In genomic region chr7:75762350-75762917, GRCh38 we compare ENCODE assay signal across 8 cellular contexts. TPM values are rescaled to one million over a fixed set of nuclear protein-coding genes. Genes with fewer than 3 reads are reported as not detected.
DNase-seq lines count a peak whose midpoint lies in the region; ATAC-seq and TF ChIP-seq lines count a peak whose summit lies in the region.

No MANE protein-coding gene starts in this region.

- in situ Hi-C loops in GM23248 (cut with MboI), result loop anchor here (25.0 kb wide), 1 partner anchor 200 kb away; no protein-coding TSS in a partner anchor
- in situ Hi-C loops in gastrocnemius medialis (cut with MboI; ENCODE audit: low sequenced_read_pairs in 4 of 4), result loop anchor here in 1 of 4 donors (25.0 kb wide), 1 partner anchor 700 kb away; the partner anchor contains the start of gene RCC1L

- no peak overlapping the region for H3K4me3 ChIP-seq in CD8-positive, alpha-beta T cell (ENCODE audit: low read depth, low read length)
- H3K4me3 ChIP-seq in GM23248 (no peak overlapping the region), adipocyte (ENCODE audit: low read length) (no peak overlapping the region), gastrocnemius medialis (no peak overlapping the region)

- H3K9me3 Mint-ChIP-seq in CD8-positive, alpha-beta T cell, result no peaks in the 10 kb centered on the region

- H4K20me1 ChIP-seq in GM23248 (ENCODE audit: insufficient read depth), result no peaks in the 10 kb centered on the region

- peak; percentile 75 for TF ChIP-seq CTCF in CD8-positive, alpha-beta T cell (IDR thresholded peaks at IDR 0.05)
- TF ChIP-seq CTCF in gastrocnemius medialis (IDR thresholded peaks at IDR 0.05 in 4 of 5, conservative IDR thresholded peaks at IDR 0.05 in 1 of 5), result peak; percentile 48 to 72 (median 65)

- H3K4me1 ChIP-seq in CD8-positive, alpha-beta T cell (ENCODE audit: insufficient read depth, low read length), result no peaks in the 10 kb centered on the region
- H3K4me1 ChIP-seq in GM23248 (ENCODE audit: insufficient read depth), result no peaks in the 10 kb centered on the region
- no peaks in the 10 kb centered on the region for H3K4me1 ChIP-seq in adipocyte (ENCODE audit: control insufficient read depth, insufficient read depth, low read length)
- no peaks in the 10 kb centered on the region for H3K4me1 ChIP-seq in gastrocnemius medialis

- TF ChIP-seq POLR2A in gastrocnemius medialis (IDR thresholded peaks at IDR 0.05), result no peak

- H3K4me1 Mint-ChIP-seq in CD8-positive, alpha-beta T cell (ENCODE audit: low read depth), result peaks cover 5% of the 10 kb centered on the region

- POLR2A ChIA-PET in CD8-positive, alpha-beta T cell (lab: Charles Lee), result interaction anchor here (1.2 kb wide), 1 partner anchor 34 kb away, joined by 3 read pairs; no protein-coding TSS in a partner anchor

- no peak overlapping the region for H3K27ac ChIP-seq in CD8-positive, alpha-beta T cell (ENCODE audit: low read depth, low read length)
- H3K27ac ChIP-seq in GM23248 (no peak overlapping the region), gastrocnemius medialis (no peak overlapping the region)

- no peaks in the 10 kb centered on the region for H3K36me3 ChIP-seq in CD8-positive, alpha-beta T cell (ENCODE audit: insufficient read depth, low read length)
- H3K36me3 ChIP-seq in GM23248 (ENCODE audit: low read depth), result no peaks in the 10 kb centered on the region
- H3K36me3 ChIP-seq in adipocyte (ENCODE audit: control insufficient read depth, insufficient read depth, low read length, severe bottlenecking), result no peaks in the 10 kb centered on the region
- H3K36me3 ChIP-seq in gastrocnemius medialis, result no peaks in the 10 kb centered on the region

- no peak overlapping the region for H3K27ac Mint-ChIP-seq in CD8-positive, alpha-beta T cell

- intact Hi-C loops in CD8-positive, alpha-beta T cell (cut with DNase I, micrococcal nuclease), result loop anchor here (2.0 to 5.0 kb wide), 3 partner anchors 120 to 236 kb away; no protein-coding TSS in a partner anchor
- intact Hi-C loops in left ventricle myocardium superior (cut with micrococcal nuclease) (no loop called here), gastrocnemius medialis (cut with DNase I; ENCODE audit: low total_unique reads) (no loop called here)

- no peak for DNase-seq in CD8-positive, alpha-beta T cell
- peak; percentile 88 for DNase-seq in GM23248
- DNase-seq in NCI-H2227 treated with DMSO at 0.1 percent for 48 hours (lab: John Stamatoyannopoulos, UW), result peak; percentile 77
- DNase-seq in adipocyte (ENCODE audit: low read depth), result peak; percentile 87
- DNase-seq in left ventricle myocardium superior, result no peak
- DNase-seq in gastrocnemius medialis, result no peak

- no peaks in the 10 kb centered on the region for H3K27me3 ChIP-seq in CD8-positive, alpha-beta T cell (ENCODE audit: insufficient read depth, low read length)
- no peaks in the 10 kb centered on the region for H3K27me3 ChIP-seq in GM23248 (replicated peaks; ENCODE audit: insufficient read depth)
- H3K27me3 ChIP-seq in adipocyte (replicated peaks; ENCODE audit: control insufficient read depth, insufficient read depth, low read length), result no peaks in the 10 kb centered on the region
- H3K27me3 ChIP-seq in gastrocnemius medialis, result no peaks in the 10 kb centered on the region

- ATAC-seq in CD8-positive, alpha-beta T cell, result peak; percentile 95
- ATAC-seq in left ventricle myocardium superior, result peak; percentile 86
- peak; percentile 89 to 94 for ATAC-seq in gastrocnemius medialis
- no peak for ATAC-seq in HG02642 (IDR thresholded peaks at IDR 0.05; ENCODE audit: poor library complexity, unreplicated experiment)
- ATAC-seq in HG02973 (IDR thresholded peaks at IDR 0.05; ENCODE audit: unreplicated experiment), result no peak

- no peaks in the 10 kb centered on the region for H3K27me3 Mint-ChIP-seq in CD8-positive, alpha-beta T cell (ENCODE audit: low read depth)

- H3K9ac ChIP-seq in GM23248, result no peak overlapping the region
- H3K9ac ChIP-seq in adipocyte (ENCODE audit: low read length), result no peak overlapping the region

- no peaks in the 10 kb centered on the region for H3K9me2 ChIP-seq in GM23248 (ENCODE audit: insufficient read depth)

- no peaks in the 10 kb centered on the region for H3K9me3 ChIP-seq in CD8-positive, alpha-beta T cell (ENCODE audit: low read length)
- H3K9me3 ChIP-seq in GM23248 (ENCODE audit: low read depth), result no peaks in the 10 kb centered on the region
- no peaks in the 10 kb centered on the region for H3K9me3 ChIP-seq in adipocyte (ENCODE audit: control insufficient read depth, low read length)
- no peaks in the 10 kb centered on the region for H3K9me3 ChIP-seq in gastrocnemius medialis

- no peaks in the 10 kb centered on the region for H3K36me3 Mint-ChIP-seq in CD8-positive, alpha-beta T cell

- no peaks in the 10 kb centered on the region for H3F3A ChIP-seq in GM23248 (ENCODE audit: insufficient read depth)

- H2AFZ ChIP-seq in GM23248, result no peak overlapping the region

- WGBS in GM23248 (ENCODE audit: low coverage in 1 of 2, low lambda C conversion rate in 2 of 2, missing lambda C conversion rate in 2 of 2), 2 experiments, result 0 to 3% methylated on average over 2 of the region's 2 CpGs

- no peaks in the 10 kb centered on the region for H3K79me2 ChIP-seq in GM23248 (ENCODE audit: insufficient read depth)

- H3K4me2 ChIP-seq in GM23248 (ENCODE audit: unreplicated experiment), result no peak overlapping the region

- no peak overlapping the region for H3K4me3 Mint-ChIP-seq in CD8-positive, alpha-beta T cell

- CTCF ChIA-PET in CD8-positive, alpha-beta T cell (lab: Charles Lee), result interaction anchor here (0.6 to 2.0 kb wide), 15 partner anchors 9 to 710 kb away, joined by 3 to 8 read pairs (median 3); partner anchors contain the start of gene CCL26

RNA-seq across cellular contexts. Expression of gene CCL26, which starts 9.6 kb away (rescaled TPM):
- total RNA-seq in CD8-positive, alpha-beta T cell, result not detected
- not detected in 2 replicates for total RNA-seq in GM23248 (2014; rRNA removed; shearing (Covaris generic))
- polyA plus RNA-seq in GM23248 (2016; fragmentation: Nextera tagmentation; extraction: Ambion mirVana), result 2.2 and 2.3 TPM in 2 replicates
- total RNA-seq in left ventricle myocardium superior (not detected), gastrocnemius medialis (not detected)

RNA-seq across cellular contexts. Expression of gene HIP1, which starts 23.7 kb away (rescaled TPM):
- 1 to 10 TPM; 3.1 to 3.4 TPM for total RNA-seq in CD8-positive, alpha-beta T cell
- 12.8 and 13.6 TPM in 2 replicates for total RNA-seq in GM23248 (2014; rRNA removed; shearing (Covaris generic))
- 6.1 and 6.2 TPM in 2 replicates for polyA plus RNA-seq in GM23248 (2016; fragmentation: Nextera tagmentation; extraction: Ambion mirVana)
- total RNA-seq in left ventricle myocardium superior (17.8 TPM), gastrocnemius medialis (10 to 100 TPM in 1 of 4 donors, 1 to 10 TPM in 3; 5.8 to 11.1 (median 7.9) TPM)

RNA-seq across cellular contexts. Expression of gene CCL24, which starts 51.2 kb away (rescaled TPM):
- not detected for total RNA-seq in CD8-positive, alpha-beta T cell
- total RNA-seq in GM23248 (2014; rRNA removed; shearing (Covaris generic)), result not detected in 2 replicates
- polyA plus RNA-seq in GM23248 (2016; fragmentation: Nextera tagmentation; extraction: Ambion mirVana), result not detected in 2 replicates
- total RNA-seq in left ventricle myocardium superior, result 0.47 TPM
- not detected for total RNA-seq in gastrocnemius medialis

Comparison
In these comparisons a context has a peak if more than half of its experiments do, and no peak if none do; other contexts are left out.
1. ATAC-seq: peak in CD8-positive, alpha-beta T cell (single experiment), left ventricle myocardium superior (single experiment) and gastrocnemius medialis (2 of 2); none in HG02642 (single experiment) and HG02973 (single experiment).
2. DNase-seq: peak in GM23248 (single experiment), NCI-H2227 treated with DMSO at 0.1 percent for 48 hours (single experiment) and adipocyte (single experiment); none in CD8-positive, alpha-beta T cell (0 of 7), left ventricle myocardium superior (single experiment) and gastrocnemius medialis (0 of 2).
3. intact Hi-C loops: an anchor here in CD8-positive, alpha-beta T cell (2.0 to 5.0 kb wide); none called in left ventricle myocardium superior and gastrocnemius medialis.